Comparison of ENCODE assay signal across 8 cellular contexts in the genomic region with DNA sequence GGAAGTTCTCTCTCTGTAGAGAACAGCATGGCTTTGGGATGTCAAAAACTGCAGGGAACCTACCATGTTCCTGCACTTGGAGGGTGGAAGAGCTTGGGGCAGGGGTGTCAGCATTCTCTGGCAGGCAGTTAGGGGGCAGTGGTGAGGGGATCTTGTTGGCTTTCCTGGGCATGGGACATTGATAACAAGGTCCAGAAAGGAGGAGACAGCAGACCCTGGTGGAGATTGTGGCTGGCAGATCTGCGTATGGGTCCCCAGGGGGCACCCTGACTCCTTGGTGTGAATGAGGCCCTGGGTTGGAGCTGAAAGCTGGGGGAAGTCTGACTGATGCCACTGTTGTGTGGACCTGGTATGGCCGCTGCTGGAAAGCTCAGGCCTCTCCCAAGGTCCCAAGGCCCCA. TPM values are rescaled to one million over a fixed set of nuclear protein-coding genes. Genes with fewer than 3 reads are reported as not detected.
A peak's percentile ranks its signal among the peaks of the same experiment; 100 is the strongest.
DNase-seq lines count a peak whose midpoint lies in the region; ATAC-seq and TF ChIP-seq lines count a peak whose summit lies in the region.

No MANE protein-coding gene starts in this region.

- H3K4me1 Mint-ChIP-seq in activated CD8-positive, alpha-beta T cell treated with anti-CD3 and anti-CD28 coated beads for 36 hours (ENCODE audit: low read depth) = no peaks in the 10 kb centered on the region

- peak; percentile 67 for DNase-seq in ELF-1 (ENCODE audit: low read depth, low spot score)
- DNase-seq in HPDE6-E6E7 (ENCODE audit: extremely low spot score) = peak; percentile 44
- peak; percentile 45 for DNase-seq in activated CD8-positive, alpha-beta T cell treated with anti-CD3 and anti-CD28 coated beads for 36 hours
- peak; percentile 36 for DNase-seq in kidney tubule cell (ENCODE audit: low spot score)
- no peak for DNase-seq in effector CD4-positive, alpha-beta T cell
- no peak for DNase-seq in OCI-M1 (lab: John Stamatoyannopoulos, UW)

- intact Hi-C loops in activated CD8-positive, alpha-beta T cell treated with anti-CD3 and anti-CD28 coated beads for 36 hours (cut with micrococcal nuclease) = no loop called here

- H3K27me3 Mint-ChIP-seq in activated CD8-positive, alpha-beta T cell treated with anti-CD3 and anti-CD28 coated beads for 36 hours = peaks cover 12% of the 10 kb centered on the region

- peaks cover 8% of the 10 kb centered on the region for H3K9me3 Mint-ChIP-seq in activated CD8-positive, alpha-beta T cell treated with anti-CD3 and anti-CD28 coated beads for 36 hours

- no peak overlapping the region for H3K27ac Mint-ChIP-seq in activated CD8-positive, alpha-beta T cell treated with anti-CD3 and anti-CD28 coated beads for 36 hours

- no peaks in the 10 kb centered on the region for H3K36me3 Mint-ChIP-seq in activated CD8-positive, alpha-beta T cell treated with anti-CD3 and anti-CD28 coated beads for 36 hours (ENCODE audit: low read depth)

- CTCF ChIA-PET in activated CD8-positive, alpha-beta T cell treated with anti-CD3 and anti-CD28 coated beads for 36 hours (lab: Charles Lee) = interaction anchor here (0.6 to 3.3 kb wide), 11 partner anchors 8 to 224 kb away, joined by 3 to 14 read pairs (median 4); no protein-coding TSS in a partner anchor

- H3K4me3 Mint-ChIP-seq in activated CD8-positive, alpha-beta T cell treated with anti-CD3 and anti-CD28 coated beads for 36 hours = no peak overlapping the region

- POLR2A ChIA-PET in activated CD8-positive, alpha-beta T cell treated with anti-CD3 and anti-CD28 coated beads for 36 hours (lab: Charles Lee) = no interaction called here

- TF ChIP-seq CTCF in activated CD8-positive, alpha-beta T cell treated with anti-CD3 and anti-CD28 coated beads for 36 hours (IDR thresholded peaks at IDR 0.05) = peak; percentile 38

- peak; percentile 53 for ATAC-seq in activated CD8-positive, alpha-beta T cell treated with anti-CD3 and anti-CD28 coated beads for 36 hours
- ATAC-seq in GM21360 (IDR thresholded peaks at IDR 0.05; ENCODE audit: unreplicated experiment) (no peak), HG02763 (IDR thresholded peaks at IDR 0.05; ENCODE audit: unreplicated experiment) (no peak)

RNA-seq across cellular contexts. Expression of gene CAMK2B, which starts 22.9 kb away (rescaled TPM):
- total RNA-seq in activated CD8-positive, alpha-beta T cell treated with anti-CD3 and anti-CD28 coated beads for 36 hours = 1 to 10 TPM in 1 of 2 experiments, under 1 TPM in 1; 0.97 to 1.9 TPM

Comparison
In these comparisons a context has a peak if more than half of its experiments do, and no peak if none do; other contexts are left out.
1. DNase-seq: peak in ELF-1 (single experiment), HPDE6-E6E7 (single experiment), activated CD8-positive, alpha-beta T cell treated with anti-CD3 and anti-CD28 coated beads for 36 hours (single experiment) and kidney tubule cell (single experiment); none in effector CD4-positive, alpha-beta T cell (single experiment) and OCI-M1 (single experiment).